Comparison of ENCODE assay signal across 11 cellular contexts in genomic region chr3:30664884-30665283, GRCh38. TPM values are rescaled to one million over a fixed set of nuclear protein-coding genes. Genes with fewer than 3 reads are reported as not detected.
DNase-seq lines count a peak whose midpoint lies in the region; ATAC-seq and TF ChIP-seq lines count a peak whose summit lies in the region.
"Had no signal": no experiment of that assay in that cellular context is flagged by ENCODE, and none has a peak within 500 bp of the region (broad histone marks: within the 10 kb centered on the region; RNA-seq: fewer than 3 reads in every experiment).

No MANE protein-coding gene starts in this region.

- H3K27me3 Mint-ChIP-seq in activated CD8-positive, alpha-beta T cell treated with anti-CD3 and anti-CD28 coated beads for 36 hours = no peaks in the 10 kb centered on the region

- no peaks in the 10 kb centered on the region for H3K36me3 ChIP-seq in H7 (replicated peaks; ENCODE audit: control insufficient read depth, insufficient read depth, low read length)

- peak overlapping the region; percentile 89 for H3K27ac Mint-ChIP-seq in activated CD8-positive, alpha-beta T cell treated with anti-CD3 and anti-CD28 coated beads for 36 hours

- POLR2A ChIA-PET in activated CD8-positive, alpha-beta T cell treated with anti-CD3 and anti-CD28 coated beads for 36 hours (lab: Charles Lee) = interaction anchor here (1.3 to 2.7 kb wide), 8 partner anchors 9 to 55 kb away, joined by 3 to 14 read pairs (median 4); no protein-coding TSS in a partner anchor

- H3K27me3 ChIP-seq in H7 (ENCODE audit: control insufficient read depth, insufficient read depth, low read length) = no peaks in the 10 kb centered on the region

- intact Hi-C loops in activated CD8-positive, alpha-beta T cell treated with anti-CD3 and anti-CD28 coated beads for 36 hours (cut with micrococcal nuclease) = no loop called here

- DNase-seq in CD1c-positive myeloid dendritic cell (ENCODE audit: extremely low spot score) (peak; percentile 52), lung microvascular endothelial cell (ENCODE audit: low read depth in 2 of 2) (peak; percentile 76), middle frontal gyrus (ENCODE audit: extremely low spot score, low spot score) (no peak), RKO (ENCODE audit: low spot score) (no peak), H7 (no peak)
- peak; percentile 98 for DNase-seq in Jurkat, Clone E6-1 (ENCODE audit: low read depth, low spot score)
- DNase-seq in activated CD8-positive, alpha-beta T cell treated with anti-CD3 and anti-CD28 coated beads for 36 hours = no peak
- DNase-seq: activated gamma-delta T cell treated with Interleukin-2 at 50 U/mL for 16 hours; NCI-H2081 treated with DMSO at 0.1 percent for 48 hours; stimulated activated CD4-positive, alpha-beta T cell treated with anti-CD3 and anti-CD28 coated beads, Interleukin-4, amount 100 ng/mL, for 24 hours had no signal

- H3K4me3 ChIP-seq in Jurkat, Clone E6-1 (ENCODE audit: low read length) = peak overlapping the region; percentile 34
- no peak overlapping the region for H3K4me3 ChIP-seq in H7 (ENCODE audit: insufficient read depth, low read depth, low read length)

- peaks cover 73% of the 10 kb centered on the region for H3K36me3 Mint-ChIP-seq in activated CD8-positive, alpha-beta T cell treated with anti-CD3 and anti-CD28 coated beads for 36 hours (ENCODE audit: low read depth)

- TF ChIP-seq CTCF in activated CD8-positive, alpha-beta T cell treated with anti-CD3 and anti-CD28 coated beads for 36 hours (IDR thresholded peaks at IDR 0.05) = no peak

- peak; percentile 18 for ATAC-seq in activated CD8-positive, alpha-beta T cell treated with anti-CD3 and anti-CD28 coated beads for 36 hours
- no peak for ATAC-seq in GM21526 (IDR thresholded peaks at IDR 0.05; ENCODE audit: low FRiP score, unreplicated experiment)

- peaks cover 93% of the 10 kb centered on the region for H3K4me1 Mint-ChIP-seq in activated CD8-positive, alpha-beta T cell treated with anti-CD3 and anti-CD28 coated beads for 36 hours (ENCODE audit: low read depth)

- peak overlapping the region; percentile 58 for H3K4me3 Mint-ChIP-seq in activated CD8-positive, alpha-beta T cell treated with anti-CD3 and anti-CD28 coated beads for 36 hours

- no peaks in the 10 kb centered on the region for H3K9me3 Mint-ChIP-seq in activated CD8-positive, alpha-beta T cell treated with anti-CD3 and anti-CD28 coated beads for 36 hours

- CTCF ChIA-PET in activated CD8-positive, alpha-beta T cell treated with anti-CD3 and anti-CD28 coated beads for 36 hours (lab: Charles Lee) = interaction anchor here (0.8 to 2.1 kb wide), 6 partner anchors 10 to 466 kb away, joined by 3 to 11 read pairs (median 4); no protein-coding TSS in a partner anchor

RNA-seq across cellular contexts. Expression of gene TGFBR2, which starts 58.5 kb away (rescaled TPM):
- polyA plus RNA-seq in Jurkat, Clone E6-1 (2012; ENCODE audit: insufficient read depth, insufficient read length) = 10.0 TPM
- 10 to 100 TPM; 49.1 to 50.0 TPM for total RNA-seq in activated CD8-positive, alpha-beta T cell treated with anti-CD3 and anti-CD28 coated beads for 36 hours
- 291 and 425 TPM in 2 replicates for total RNA-seq in lung microvascular endothelial cell
- total RNA-seq in H7 (2014; rRNA removed; shearing (Covaris generic)) = 4.3 and 6.4 TPM in 2 replicates

Comparison
In these comparisons a context has a peak if more than half of its experiments do, and no peak if none do; other contexts are left out.
1. DNase-seq: peak in CD1c-positive myeloid dendritic cell (single experiment), Jurkat, Clone E6-1 (single experiment) and lung microvascular endothelial cell (2 of 2); none in activated CD8-positive, alpha-beta T cell treated with anti-CD3 and anti-CD28 coated beads for 36 hours (single experiment), middle frontal gyrus (single experiment), RKO (single experiment) and H7 (single experiment).